ENCODE assay signal across 16 cellular contexts in genomic region chr1:176938375-176938774, GRCh38.
"Had no signal": no experiment of that assay in that cellular context is flagged by ENCODE, and none has a peak within 500 bp of the region (broad histone marks: within the 10 kb centered on the region; RNA-seq: fewer than 3 reads in every experiment).

No MANE protein-coding gene starts in this region.

- DNase-seq: activated CD4-positive, alpha-beta T cell treated with anti-CD3 and anti-CD28 coated beads, Interleukin-2, amount 10 ng/mL, durations not matched to agents 7 days and 5 days; activated CD8-positive, alpha-beta T cell treated with anti-CD3 and anti-CD28 coated beads, Interleukin-2, amount 10 ng/mL, durations not matched to agents 7 days and 5 days; activated naive CD4-positive, alpha-beta T cell treated with anti-CD3 and anti-CD28 coated beads for 36 hours; activated T-cell treated with anti-CD3 and anti-CD28 coated beads, Interleukin-2, amount 50 U/mL, for 4 hours; body of pancreas; effector memory CD8-positive, alpha-beta T cell; esophagus squamous epithelium; heart right ventricle; left lung; mammary epithelial cell; midbrain; spleen; stimulated activated CD4-positive, alpha-beta T cell treated with anti-CD3 and anti-CD28 coated beads, Interleukin-4, amount 100 ng/mL, for 4 hours; testis had no signal

- H3K4me1 ChIP-seq: body of pancreas, esophagus squamous epithelium, left lung, parathyroid adenoma, spleen, testis had no signal

- ATAC-seq: activated CD8-positive, alpha-beta T cell treated with anti-CD3 and anti-CD28 coated beads, Interleukin-2, amount 10 ng/mL, durations not matched to agents 7 days and 5 days; activated T-cell treated with anti-CD3 and anti-CD28 coated beads, Interleukin-2, amount 50 U/mL, for 4 hours; body of pancreas; effector memory CD8-positive, alpha-beta T cell; heart right ventricle; left lung; stimulated activated memory B cell treated with anti-CD40 and anti-IgM and Interleukin-4, amounts not matched to agents 10 μg/mL and 1 μg/mL and 100 μg/mL, for 72 hours had no signal

- H2AFZ ChIP-seq: parathyroid adenoma had no signal

- H3K9me3 ChIP-seq: body of pancreas, esophagus squamous epithelium, left lung, testis had no signal

- H3K36me3 ChIP-seq: esophagus squamous epithelium, heart right ventricle, left lung, spleen had no signal

- H3K27me3 ChIP-seq: body of pancreas, heart right ventricle, left lung, spleen, testis had no signal

- H3K4me3 ChIP-seq: body of pancreas, esophagus squamous epithelium, heart right ventricle, left lung, spleen, testis had no signal

- H3K79me2 ChIP-seq: parathyroid adenoma had no signal

- H3K9ac ChIP-seq: parathyroid adenoma had no signal

- H3K27ac ChIP-seq: body of pancreas, esophagus squamous epithelium, heart right ventricle, left lung, parathyroid adenoma, spleen, testis had no signal
